In the genomic region with DNA sequence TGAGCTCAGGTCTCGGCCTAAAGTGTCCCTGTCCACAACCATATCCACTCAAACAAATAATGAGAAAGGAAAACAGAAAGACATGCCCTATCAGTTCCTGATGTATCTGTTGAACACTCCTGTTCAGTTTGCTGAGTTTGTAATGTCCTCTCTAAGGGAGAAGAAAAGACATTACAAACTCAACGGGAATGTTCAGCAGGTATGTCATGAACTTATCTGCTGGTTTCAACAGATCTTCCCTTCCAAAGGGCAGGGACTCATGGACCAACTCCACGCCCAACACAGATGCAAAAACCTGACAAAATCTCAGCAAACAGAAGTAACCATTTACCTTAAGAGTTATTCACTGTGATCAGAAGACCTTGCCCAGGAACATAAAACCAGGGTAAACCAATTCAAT, we compare ENCODE assay signal across 1 cellular context.
TF ChIP-seq lines count a peak whose summit lies in the region.

No MANE protein-coding gene starts in this region.

TF ChIP-seq in endothelial cell of umbilical vein, 7 proteins besides CTCF, POLR2A, EP300 and RAD21 (continued from another document):
- no peak for TF ChIP-seq MYC (IDR thresholded peaks at IDR 0.05; ENCODE audit: low read depth, low read length)
